In the genomic region with DNA sequence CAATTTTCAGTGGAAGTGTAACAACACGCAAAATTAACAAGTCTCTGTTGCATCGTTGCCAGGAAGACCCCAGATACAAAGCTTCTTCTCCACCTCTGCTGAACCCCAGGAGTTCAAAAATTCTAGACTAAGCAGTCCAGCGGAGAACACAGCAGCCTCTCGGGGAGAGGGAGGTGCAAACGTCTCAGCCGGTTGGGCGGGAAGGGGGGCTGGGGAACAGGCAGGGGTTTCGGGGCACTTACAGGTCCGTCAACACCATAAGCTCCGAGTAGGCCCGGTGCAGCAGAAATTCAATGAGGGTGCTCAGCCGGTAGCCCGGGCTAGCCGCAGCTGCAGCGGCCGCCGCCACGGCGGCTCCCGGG, we compare ENCODE assay signal across 7 cellular contexts. TPM values are rescaled to one million over a fixed set of nuclear protein-coding genes. Genes with fewer than 3 reads are reported as not detected.
DNase-seq lines count a peak whose midpoint lies in the region; ATAC-seq and FAIRE-seq lines count a peak whose summit lies in the region.

No MANE protein-coding gene starts in this region.

- no peaks in the 10 kb centered on the region for H3K36me3 ChIP-seq in small intestine (ENCODE audit: control insufficient read depth in 2 of 2, insufficient read depth in 2 of 2, low read length in 2 of 2)

- no peak for FAIRE-seq in small intestine (lab: Jason Lieb, UNC)

- H3K4me3 ChIP-seq in iPS-18c (ENCODE audit: insufficient read depth, low read depth, low read length) (peak overlapping the region; percentile 38), small intestine (ENCODE audit: low read depth in 1 of 2, low read length in 2 of 2) (peak overlapping the region; percentile 72 to 92)

- peak overlapping the region; percentile 86 for H3K4me3 Mint-ChIP-seq in activated naive CD8-positive, alpha-beta T cell treated with anti-CD3 and anti-CD28 coated beads, Interleukin-2, amount 50 U/mL, for 24 hours

- peaks cover 7% of the 10 kb centered on the region for H3K36me3 Mint-ChIP-seq in activated naive CD8-positive, alpha-beta T cell treated with anti-CD3 and anti-CD28 coated beads, Interleukin-2, amount 50 U/mL, for 24 hours (ENCODE audit: low read depth)

- H3K4me1 Mint-ChIP-seq in activated naive CD8-positive, alpha-beta T cell treated with anti-CD3 and anti-CD28 coated beads, Interleukin-2, amount 50 U/mL, for 24 hours, result peaks cover 58% of the 10 kb centered on the region

- no peaks in the 10 kb centered on the region for H3K27me3 Mint-ChIP-seq in activated naive CD8-positive, alpha-beta T cell treated with anti-CD3 and anti-CD28 coated beads, Interleukin-2, amount 50 U/mL, for 24 hours

- no peaks in the 10 kb centered on the region for H3K27me3 ChIP-seq in small intestine (ENCODE audit: control insufficient read depth in 2 of 2, insufficient read depth in 2 of 2, low read length in 2 of 2)

- peak; percentile 20 for ATAC-seq in GM21529 (IDR thresholded peaks at IDR 0.05; ENCODE audit: unreplicated experiment)
- no peak for ATAC-seq in activated naive CD8-positive, alpha-beta T cell treated with anti-CD3 and anti-CD28 coated beads, Interleukin-2, amount 50 U/mL, for 24 hours

- peaks cover 0 to 4% of the 10 kb centered on the region in 2 donors for H3K4me1 ChIP-seq in small intestine (ENCODE audit: control insufficient read depth in 2 of 2, insufficient read depth in 1 of 2, low read depth in 1 of 2, low read length in 1 of 2)

- peak overlapping the region; percentile 89 to 99 for H3K27ac ChIP-seq in small intestine (ENCODE audit: low read depth in 1 of 2, low read length in 1 of 2)

- H3K9me3 ChIP-seq in iPS-18c (ENCODE audit: control insufficient read depth, insufficient read depth, low read length), result peaks cover 3% of the 10 kb centered on the region
- no peaks in the 10 kb centered on the region for H3K9me3 ChIP-seq in small intestine (ENCODE audit: control insufficient read depth, low read depth)

- H3K27ac Mint-ChIP-seq in activated naive CD8-positive, alpha-beta T cell treated with anti-CD3 and anti-CD28 coated beads, Interleukin-2, amount 50 U/mL, for 24 hours, result peak overlapping the region; percentile 74

- peak; percentile 26 for DNase-seq in NCI-H1092 (lab: John Stamatoyannopoulos, UW)
- DNase-seq in activated naive CD8-positive, alpha-beta T cell treated with anti-CD3 and anti-CD28 coated beads, Interleukin-2, amount 50 U/mL, for 24 hours, result no peak
- no peak for DNase-seq in small intestine
- DNase-seq in NCI-H446 treated with DMSO at 0.1 percent for 48 hours (lab: John Stamatoyannopoulos, UW), result no peak
- DNase-seq in activated effector memory CD4-positive, alpha-beta T cell treated with Interleukin-2 at 50 U/mL for 16 hours, result no peak

- 0 to 2% (median 1%) methylated on average over 9 to 20 of the region's 20 CpGs for WGBS in small intestine, 3 donors

- H3K9me3 Mint-ChIP-seq in activated naive CD8-positive, alpha-beta T cell treated with anti-CD3 and anti-CD28 coated beads, Interleukin-2, amount 50 U/mL, for 24 hours, result no peaks in the 10 kb centered on the region

RNA-seq across cellular contexts. Expression of a gene that starts 0.4 kb away (rescaled TPM):
- polyA plus RNA-seq in small intestine, result 10 to 100 TPM; 13.0 to 18.1 (median 16.5) TPM
